In the genomic region with DNA sequence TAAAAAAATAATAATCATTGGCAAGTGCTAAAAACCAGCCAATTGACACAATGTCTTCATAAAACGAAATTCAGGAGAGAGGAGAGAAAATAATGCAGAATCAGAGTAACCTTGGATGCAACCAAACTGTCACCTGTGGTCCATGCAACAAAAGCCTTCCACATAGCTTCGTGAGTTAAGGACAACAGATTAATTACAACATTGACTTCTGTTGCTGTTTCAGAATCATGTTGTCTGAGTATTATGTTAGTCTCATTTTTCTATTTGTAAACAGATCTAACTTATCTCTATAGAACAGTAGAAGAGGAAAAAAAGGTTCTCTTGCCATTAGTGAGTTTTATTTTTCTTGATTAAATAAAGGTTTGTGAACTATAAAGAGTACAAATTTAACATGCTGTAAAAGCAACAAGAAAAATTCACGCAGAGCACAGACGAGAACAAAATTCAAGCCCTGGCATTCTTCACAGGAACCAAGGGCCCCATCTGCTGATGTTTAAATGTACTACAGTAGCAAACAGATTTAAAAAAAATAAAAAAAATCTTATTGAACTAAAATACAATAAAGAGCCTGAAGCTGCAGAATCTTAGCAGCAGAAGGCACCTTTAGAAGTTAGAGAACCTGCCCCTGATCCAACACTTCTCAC, we compare ENCODE assay signal across 8 cellular contexts.
A peak's percentile ranks its signal among the peaks of the same experiment; 100 is the strongest.
DNase-seq lines count a peak whose midpoint lies in the region; ATAC-seq and TF ChIP-seq lines count a peak whose summit lies in the region.

No MANE protein-coding gene starts in this region.

- H3K4me3 ChIP-seq in AG04449 (ENCODE audit: low read depth, low read length) (no peak overlapping the region), HAP-1 (no peak overlapping the region)

- POLR2A ChIA-PET in AG04449 (lab: Yijun Ruan, JAX) (no interaction called here), WTC11 (lab: Charles Lee) (no interaction called here)
- POLR2A ChIA-PET in activated CD4-positive, alpha-beta T cell treated with anti-CD3 and anti-CD28 coated beads for 36 hours (lab: Charles Lee): no interaction called here

- ATAC-seq in WTC11 (peak; percentile 75), GM19324 (IDR thresholded peaks at IDR 0.05; ENCODE audit: low FRiP score, unreplicated experiment) (no peak), HG03108 (IDR thresholded peaks at IDR 0.05; ENCODE audit: unreplicated experiment) (no peak), GM21786 (IDR thresholded peaks at IDR 0.05; ENCODE audit: unreplicated experiment) (no peak)
- ATAC-seq in activated CD4-positive, alpha-beta T cell treated with anti-CD3 and anti-CD28 coated beads for 36 hours: no peak

- no peaks in the 10 kb centered on the region for H3K27me3 ChIP-seq in HAP-1 (ENCODE audit: low read depth)

- H3K4me1 Mint-ChIP-seq in WTC11: peaks cover 12% of the 10 kb centered on the region
- H3K4me1 Mint-ChIP-seq in activated CD4-positive, alpha-beta T cell treated with anti-CD3 and anti-CD28 coated beads for 36 hours: no peaks in the 10 kb centered on the region

- DNase-seq in AG04449 (ENCODE audit: low read depth, low spot score) (peak; percentile 17), HAP-1 (ENCODE audit: low spot score in 2 of 2) (peak; percentile 61 to 70), WTC11 (ENCODE audit: low spot score) (no peak), kidney tubule cell (ENCODE audit: low spot score) (peak; percentile 44)
- DNase-seq in activated CD4-positive, alpha-beta T cell treated with anti-CD3 and anti-CD28 coated beads for 36 hours: no peak

- peaks cover 15% of the 10 kb centered on the region for H3K4me1 ChIP-seq in HAP-1

- no peaks in the 10 kb centered on the region for H3K36me3 ChIP-seq in HAP-1 (replicated peaks)

- intact Hi-C loops in activated CD4-positive, alpha-beta T cell treated with anti-CD3 and anti-CD28 coated beads for 36 hours (cut with DNase I, micrococcal nuclease): loop anchor here in 1 of 2 experiments (10.0 kb wide), 1 partner anchor 128 kb away; no protein-coding TSS in a partner anchor

- CTCF ChIA-PET in AG04449 (lab: Yijun Ruan, JAX): interaction anchor here (0.6 to 9.3 kb wide), 17 partner anchors 9 to 1173 kb away, joined by 3 to 122 read pairs (median 3); no protein-coding TSS in a partner anchor
- CTCF ChIA-PET in WTC11 (lab: Charles Lee): interaction anchor here (0.7 to 2.3 kb wide), 3 partner anchors 75 to 178 kb away, joined by 3 to 15 read pairs (median 4); no protein-coding TSS in a partner anchor
- CTCF ChIA-PET in activated CD4-positive, alpha-beta T cell treated with anti-CD3 and anti-CD28 coated beads for 36 hours (lab: Charles Lee): interaction anchor here (1.3 to 2.6 kb wide), 2 partner anchors 122 to 125 kb away, joined by 4 to 9 read pairs; no protein-coding TSS in a partner anchor

- peaks cover 4% of the 10 kb centered on the region for H3K9me3 Mint-ChIP-seq in WTC11
- H3K9me3 Mint-ChIP-seq in activated CD4-positive, alpha-beta T cell treated with anti-CD3 and anti-CD28 coated beads for 36 hours (ENCODE audit: low read depth): no peaks in the 10 kb centered on the region

- H3K27me3 Mint-ChIP-seq in WTC11 (ENCODE audit: low read depth): no peaks in the 10 kb centered on the region; the same call in 1 of the 2 replicates
- no peaks in the 10 kb centered on the region for H3K27me3 Mint-ChIP-seq in activated CD4-positive, alpha-beta T cell treated with anti-CD3 and anti-CD28 coated beads for 36 hours

- in situ Hi-C loops in HAP-1 (cut with MboI; ENCODE audit: low sequenced_read_pairs): no loop called here

- no peaks in the 10 kb centered on the region for H3K9me3 ChIP-seq in HAP-1

- TF ChIP-seq CTCF in AG04449 (IDR thresholded peaks at IDR 0.05; ENCODE audit: insufficient read depth, low read length, missing control alignments): peak; percentile 25
- TF ChIP-seq CTCF in WTC11 (IDR thresholded peaks at IDR 0.05): no peak

- no peak overlapping the region for H3K4me3 Mint-ChIP-seq in WTC11
- H3K4me3 Mint-ChIP-seq in activated CD4-positive, alpha-beta T cell treated with anti-CD3 and anti-CD28 coated beads for 36 hours: no peak overlapping the region

- no peaks in the 10 kb centered on the region for H3K36me3 Mint-ChIP-seq in WTC11
- no peaks in the 10 kb centered on the region for H3K36me3 Mint-ChIP-seq in activated CD4-positive, alpha-beta T cell treated with anti-CD3 and anti-CD28 coated beads for 36 hours (ENCODE audit: low read depth)

- H3K27ac Mint-ChIP-seq in WTC11: no peak overlapping the region
- no peak overlapping the region for H3K27ac Mint-ChIP-seq in activated CD4-positive, alpha-beta T cell treated with anti-CD3 and anti-CD28 coated beads for 36 hours

TF ChIP-seq in WTC11, 78 proteins besides CTCF, POLR2A, EP300 and RAD21 (continues in another document):
- no peak for TF ChIP-seq ZNF671 (CRISPR knock-in tag; IDR thresholded peaks at IDR 0.05)
- no peak for TF ChIP-seq ZSCAN18 (CRISPR knock-in tag; IDR thresholded peaks at IDR 0.05)
- TF ChIP-seq ZNF396 (CRISPR knock-in tag; IDR thresholded peaks at IDR 0.05; ENCODE audit: borderline replicate concordance): no peak
- no peak for TF ChIP-seq OVOL2 (CRISPR knock-in tag; IDR thresholded peaks at IDR 0.05; ENCODE audit: borderline replicate concordance)
- TF ChIP-seq, protein P1, sequence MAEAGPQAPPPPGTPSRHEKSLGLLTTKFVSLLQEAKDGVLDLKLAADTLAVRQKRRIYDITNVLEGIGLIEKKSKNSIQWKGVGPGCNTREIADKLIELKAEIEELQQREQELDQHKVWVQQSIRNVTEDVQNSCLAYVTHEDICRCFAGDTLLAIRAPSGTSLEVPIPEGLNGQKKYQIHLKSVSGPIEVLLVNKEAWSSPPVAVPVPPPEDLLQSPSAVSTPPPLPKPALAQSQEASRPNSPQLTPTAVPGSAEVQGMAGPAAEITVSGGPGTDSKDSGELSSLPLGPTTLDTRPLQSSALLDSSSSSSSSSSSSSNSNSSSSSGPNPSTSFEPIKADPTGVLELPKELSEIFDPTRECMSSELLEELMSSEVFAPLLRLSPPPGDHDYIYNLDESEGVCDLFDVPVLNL (CRISPR knock-in tag; IDR thresholded peaks at IDR 0.05; ENCODE audit: borderline replicate concordance, low read depth): no peak
- no peak for TF ChIP-seq ETV6 (CRISPR knock-in tag; IDR thresholded peaks at IDR 0.05)
- TF ChIP-seq ZNF423 (CRISPR knock-in tag; IDR thresholded peaks at IDR 0.05): no peak
- TF ChIP-seq NFATC4 (CRISPR knock-in tag; IDR thresholded peaks at IDR 0.05): no peak
- TF ChIP-seq ZNF416 (CRISPR knock-in tag; IDR thresholded peaks at IDR 0.05): no peak
- TF ChIP-seq AR (CRISPR knock-in tag; IDR thresholded peaks at IDR 0.05): no peak
- TF ChIP-seq IRF1 (CRISPR knock-in tag; IDR thresholded peaks at IDR 0.05): no peak
- no peak for TF ChIP-seq HMGA2 (CRISPR knock-in tag; IDR thresholded peaks at IDR 0.05)
- no peak for TF ChIP-seq NFYB (CRISPR knock-in tag; conservative IDR thresholded peaks at IDR 0.05; ENCODE audit: low read depth)
- no peak for TF ChIP-seq JUN (CRISPR knock-in tag; IDR thresholded peaks at IDR 0.05)

Comparison
In these comparisons a context has a peak if more than half of its experiments do, and no peak if none do; other contexts are left out.
1. DNase-seq: peak in AG04449 (single experiment), HAP-1 (2 of 2) and kidney tubule cell (single experiment); none in WTC11 (single experiment) and activated CD4-positive, alpha-beta T cell treated with anti-CD3 and anti-CD28 coated beads for 36 hours (single experiment).